In the genomic region with DNA sequence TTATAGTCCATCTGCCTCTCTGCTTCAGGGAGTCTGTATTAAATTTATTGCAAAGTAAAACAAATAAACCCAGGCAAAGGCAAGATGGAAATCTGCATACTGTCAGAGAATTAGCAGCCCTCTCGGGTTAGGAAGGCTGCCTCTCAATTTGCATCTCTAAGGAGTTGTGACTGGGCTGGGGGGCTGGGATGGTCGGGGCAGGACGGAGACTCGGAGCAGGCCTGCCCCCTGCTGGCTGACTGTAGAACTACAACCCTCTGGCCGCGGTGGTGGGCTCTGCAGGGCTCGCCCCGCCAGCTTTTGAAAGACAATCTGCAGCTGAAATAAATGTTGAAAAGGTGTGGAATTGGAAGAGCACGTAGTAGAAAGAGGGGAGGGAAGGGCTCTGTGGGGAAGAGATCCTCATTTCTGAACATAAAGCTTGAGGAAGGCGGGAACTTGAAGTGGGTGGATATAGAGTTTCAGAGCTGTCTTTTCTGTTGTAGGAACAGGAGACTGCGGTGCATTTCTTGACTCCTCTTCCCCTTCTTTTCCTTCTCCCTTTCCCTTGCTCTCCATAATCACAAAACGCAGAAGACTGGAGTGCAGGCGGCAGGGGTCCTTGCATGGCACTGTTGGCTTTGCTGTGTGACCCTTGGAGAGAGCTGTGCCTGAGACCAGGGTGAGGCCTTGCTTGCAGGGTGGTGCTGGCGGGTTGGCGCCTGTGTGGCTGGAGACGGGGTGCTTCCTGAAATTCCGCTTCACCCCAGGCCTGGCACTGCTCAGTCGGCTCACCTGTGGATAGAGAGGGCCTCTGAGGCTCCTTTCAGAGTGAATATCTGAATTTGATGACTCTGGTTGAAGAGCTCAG, we compare ENCODE assay signal across 7 cellular contexts. TPM values are rescaled to one million over a fixed set of nuclear protein-coding genes. Genes with fewer than 3 reads are reported as not detected.
A peak's percentile ranks its signal among the peaks of the same experiment; 100 is the strongest.
DNase-seq lines count a peak whose midpoint lies in the region; ATAC-seq and TF ChIP-seq lines count a peak whose summit lies in the region.

No MANE protein-coding gene starts in this region.

- H3K36me3 ChIP-seq in PC-3 (ENCODE audit: low read depth, low read length), result no peaks in the 10 kb centered on the region

- DNase-seq in PC-3 (peak; percentile 63), Right ventricle myocardium superior (peak; percentile 64), retinal pigment epithelial cell (ENCODE audit: low read depth) (no peak)
- DNase-seq in activated effector memory CD4-positive, alpha-beta T cell treated with Interleukin-2 at 50 U/mL for 16 hours, result peak; percentile 32

- CTCF ChIA-PET in PC-3 (lab: Charles Lee), result interaction anchor here (0.6 to 1.4 kb wide), 8 partner anchors 31 to 305 kb away, joined by 3 to 10 read pairs (median 6); partner anchors contain the start of gene TMEM218

- H2AFZ ChIP-seq in PC-3 (ENCODE audit: low read length), result peak overlapping the region; percentile 64; the same call in 1 of the 2 replicates

- intact Hi-C loops in PC-3 (cut with micrococcal nuclease) (loop anchor here (1.0 to 2.0 kb wide), 3 partner anchors 51 to 180 kb away; no protein-coding TSS in a partner anchor), Right ventricle myocardium superior (cut with DNase I) (loop anchor here (5.0 kb wide), 1 partner anchor 180 kb away; no protein-coding TSS in a partner anchor)

- H3K9me2 ChIP-seq in PC-3 (replicated peaks; ENCODE audit: low read length), result no peaks in the 10 kb centered on the region

- POLR2A ChIA-PET in PC-3 (lab: Charles Lee; ENCODE audit: unreplicated experiment), result interaction anchor here (0.5 kb wide), 1 partner anchor 11 kb away, joined by 4 read pairs; no protein-coding TSS in a partner anchor

- no peak overlapping the region for H3K4me3 ChIP-seq in GM12875 (ENCODE audit: low read depth, low read length)
- H3K4me3 ChIP-seq in PC-3 (ENCODE audit: low read length), result no peak overlapping the region
- H3K4me3 ChIP-seq in retinal pigment epithelial cell (ENCODE audit: low read length), result no peak overlapping the region

- no peaks in the 10 kb centered on the region for H3K9me3 ChIP-seq in PC-3 (ENCODE audit: low read length)

- no peaks in the 10 kb centered on the region for H4K20me1 ChIP-seq in PC-3 (ENCODE audit: low read length)

- H3K27me3 ChIP-seq in PC-3 (ENCODE audit: low read length), result peaks cover 18% of the 10 kb centered on the region; the same call in 1 of the 2 replicates

- peaks cover 3% of the 10 kb centered on the region; the same call in 1 of the 2 replicates for H3K4me1 ChIP-seq in PC-3 (ENCODE audit: insufficient read depth, low read length)

- TF ChIP-seq CTCF in GM12875 (IDR thresholded peaks at IDR 0.05; ENCODE audit: borderline replicate concordance, insufficient read depth, low read depth, low read length) (peak; percentile 88), PC-3 (conservative IDR thresholded peaks at IDR 0.05; ENCODE audit: low read depth, low read length) (peak; percentile 99), retinal pigment epithelial cell (conservative IDR thresholded peaks at IDR 0.05; ENCODE audit: low read depth, low read length) (peak; percentile 89)

- BruUV-seq in PC-3 (replicated peaks; lab: Mats Ljungman, UMichigan), result no TSS peak

- H3K4me2 ChIP-seq in PC-3 (ENCODE audit: low read length), result peak overlapping the region; percentile 39; the same call in 1 of the 2 replicates

- ATAC-seq in HG02852 (IDR thresholded peaks at IDR 0.05; ENCODE audit: unreplicated experiment) (peak; percentile 67), PC-3 (peak; percentile 93), Right ventricle myocardium superior (ENCODE audit: poor library complexity) (peak; percentile 65), HG03469 (IDR thresholded peaks at IDR 0.05; ENCODE audit: unreplicated experiment) (no peak)

- no peaks in the 10 kb centered on the region for H3K79me2 ChIP-seq in PC-3 (ENCODE audit: low read length)

- H3K27ac ChIP-seq in PC-3 (ENCODE audit: low read length), result no peak overlapping the region

- H3K9ac ChIP-seq in PC-3 (ENCODE audit: low read length), result no peak overlapping the region

- no peaks in the 10 kb centered on the region for H3F3A ChIP-seq in PC-3 (ENCODE audit: low read length, unreplicated experiment)

RNA-seq across cellular contexts. Expression of gene PKNOX2, which starts 22.6 kb away (rescaled TPM):
- 0.12 TPM in 1 of 2 replicates, not detected in the other for total RNA-seq in PC-3 (2014; rRNA removed)
- 5.8 TPM for total RNA-seq in Right ventricle myocardium superior

RNA-seq across cellular contexts. Expression of gene TMEM218, which starts 30.5 kb away (rescaled TPM):
- total RNA-seq in PC-3 (2014; rRNA removed) (33.6 and 37.0 TPM in 2 replicates), Right ventricle myocardium superior (6.7 TPM)
